In the genomic region with DNA sequence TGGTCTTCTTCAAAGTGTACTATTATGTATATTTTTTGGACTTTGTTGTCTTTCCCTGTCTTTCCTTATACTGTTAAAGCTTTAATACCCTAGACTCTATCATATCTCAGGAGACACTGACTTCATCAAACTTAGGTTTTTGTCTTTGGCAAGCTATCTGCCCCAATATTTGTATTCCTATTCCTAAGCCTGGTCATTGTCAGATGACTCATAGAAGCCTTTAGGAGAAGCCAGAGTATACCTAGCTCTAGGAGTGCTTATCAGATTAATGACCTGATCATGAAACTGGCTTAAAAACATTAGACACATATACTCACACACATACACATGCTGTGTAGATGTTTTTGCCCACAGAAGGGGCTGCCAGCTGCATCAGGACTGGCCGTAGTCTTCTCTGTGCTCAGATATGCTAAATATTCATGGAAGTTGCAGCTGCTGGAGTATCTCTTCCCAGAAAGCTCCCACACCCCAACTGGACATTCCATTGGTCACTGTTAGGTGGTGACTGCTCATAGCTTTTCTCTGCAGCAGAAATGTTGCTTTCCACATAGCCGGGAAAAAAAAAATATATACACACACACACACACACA, we compare ENCODE assay signal across 17 cellular contexts.
DNase-seq lines count a peak whose midpoint lies in the region; ATAC-seq, FAIRE-seq and TF ChIP-seq lines count a peak whose summit lies in the region.
"Had no signal": no experiment of that assay in that cellular context is flagged by ENCODE, and none has a peak within 500 bp of the region (broad histone marks: within the 10 kb centered on the region; RNA-seq: fewer than 3 reads in every experiment).

No MANE protein-coding gene starts in this region.

- FAIRE-seq in H54 (lab: Jason Lieb, UNC), result peak; percentile 87
- FAIRE-seq: D721Med had no signal

- TF ChIP-seq CTCF in astrocyte of the spinal cord (IDR thresholded peaks at IDR 0.05; ENCODE audit: low read depth, low read length) (no peak), gastroesophageal sphincter (IDR thresholded peaks at IDR 0.05) (no peak), smooth muscle cell (IDR thresholded peaks at IDR 0.05; ENCODE audit: borderline replicate concordance, insufficient read depth, poor library complexity, severe bottlenecking) (no peak)

- H3K9me3 ChIP-seq in gastroesophageal sphincter, result no peaks in the 10 kb centered on the region
- H3K9me3 ChIP-seq in smooth muscle cell (replicated peaks; ENCODE audit: low read depth), result no peaks in the 10 kb centered on the region
- H3K9me3 ChIP-seq: SJSA1 had no signal

- H3K4me2 ChIP-seq in smooth muscle cell, result peak overlapping the region; percentile 11
- H3K4me2 ChIP-seq: KMS-11 had no signal

- H2AFZ ChIP-seq in smooth muscle cell (ENCODE audit: low read depth), result no peak overlapping the region

- DNase-seq in H54 (ENCODE audit: insufficient read length, low spot score), result no peak
- peak; percentile 49 for DNase-seq in astrocyte of the spinal cord (ENCODE audit: low read depth, low spot score)
- no peak for DNase-seq in smooth muscle cell (lab: John Stamatoyannopoulos, UW; ENCODE audit: unreplicated experiment)
- no peak for DNase-seq in NCI-H2196 (lab: John Stamatoyannopoulos, UW; ENCODE audit: unreplicated experiment)
- no peak for DNase-seq in activated CD4-positive, alpha-beta T cell treated with anti-CD3 and anti-CD28 coated beads, Interleukin-2, amount 50 U/mL, for 1 hour
- no peak for DNase-seq in occipital lobe (lab: John Stamatoyannopoulos, UW)
- DNase-seq: activated CD4-positive, CD25-positive, alpha-beta regulatory T cell treated with anti-CD3 and anti-CD28 coated beads, Interleukin-2, amount 50 U/mL, for 72 hours; central memory CD4-positive, alpha-beta T cell; NCI-H1105 treated with DMSO at 0.1 percent for 48 hours; NCI-H82; nucleus accumbens; right cardiac atrium had no signal

- H3K4me1 ChIP-seq in gastroesophageal sphincter (peaks cover 0 to 26% (median 4%) of the 10 kb centered on the region in 3 donors), smooth muscle cell (ENCODE audit: low read depth) (peaks cover 9% of the 10 kb centered on the region)

- H3K4me3 ChIP-seq in astrocyte of the spinal cord (ENCODE audit: low read depth, low read length), result no peak overlapping the region
- H3K4me3 ChIP-seq in gastroesophageal sphincter, result no peak overlapping the region
- no peak overlapping the region for H3K4me3 ChIP-seq in smooth muscle cell
- H3K4me3 ChIP-seq: SJSA1 had no signal

- H3K36me3 ChIP-seq in gastroesophageal sphincter (peaks cover 0 to 64% of the 10 kb centered on the region in 2 donors), smooth muscle cell (ENCODE audit: low read depth) (no peaks in the 10 kb centered on the region)

- H3K27me3 ChIP-seq in gastroesophageal sphincter (no peaks in the 10 kb centered on the region), smooth muscle cell (ENCODE audit: low read depth) (no peaks in the 10 kb centered on the region)
- H3K27me3 ChIP-seq: SJSA1 had no signal

- WGBS in gastroesophageal sphincter (ENCODE audit: low coverage in 1 of 2), 2 donors, result 52 to 72% methylated on average over 2 of the region's 2 CpGs
- 25% methylated on average over 2 of the region's 2 CpGs for WGBS in smooth muscle cell (ENCODE audit: low lambda C conversion rate)

- H3K27ac ChIP-seq in gastroesophageal sphincter, result peak overlapping the region in 1 of 4 donors; percentile 30
- peak overlapping the region; percentile 20 for H3K27ac ChIP-seq in smooth muscle cell (ENCODE audit: low read depth)
- H3K27ac ChIP-seq: KMS-11, SJSA1 had no signal

- TF ChIP-seq POLR2A in H54 (IDR thresholded peaks at IDR 0.05; ENCODE audit: low read depth, low read length) (no peak), gastroesophageal sphincter (IDR thresholded peaks at IDR 0.05) (no peak)

- H3F3A ChIP-seq in smooth muscle cell (ENCODE audit: low read depth), result peaks cover 3% of the 10 kb centered on the region

- H3K9ac ChIP-seq in smooth muscle cell (ENCODE audit: low read depth), result no peak overlapping the region
- H3K9ac ChIP-seq: KMS-11 had no signal

- no peak for TF ChIP-seq EP300 in gastroesophageal sphincter (IDR thresholded peaks at IDR 0.05)

- H4K20me1 ChIP-seq in smooth muscle cell (ENCODE audit: low read depth), result no peaks in the 10 kb centered on the region

- H3K79me2 ChIP-seq in smooth muscle cell (ENCODE audit: low read depth), result no peaks in the 10 kb centered on the region

- in situ Hi-C loops in astrocyte of the spinal cord (cut with HindIII; ENCODE audit: low sequenced_read_pairs), result no loop called here

- ATAC-seq in gastroesophageal sphincter, result peak; percentile 26
- ATAC-seq in GM18873 (IDR thresholded peaks at IDR 0.05; ENCODE audit: low FRiP score, unreplicated experiment), result no peak
- ATAC-seq: right cardiac atrium had no signal
